Comparison of ENCODE assay signal across 9 cellular contexts in the genomic region with DNA sequence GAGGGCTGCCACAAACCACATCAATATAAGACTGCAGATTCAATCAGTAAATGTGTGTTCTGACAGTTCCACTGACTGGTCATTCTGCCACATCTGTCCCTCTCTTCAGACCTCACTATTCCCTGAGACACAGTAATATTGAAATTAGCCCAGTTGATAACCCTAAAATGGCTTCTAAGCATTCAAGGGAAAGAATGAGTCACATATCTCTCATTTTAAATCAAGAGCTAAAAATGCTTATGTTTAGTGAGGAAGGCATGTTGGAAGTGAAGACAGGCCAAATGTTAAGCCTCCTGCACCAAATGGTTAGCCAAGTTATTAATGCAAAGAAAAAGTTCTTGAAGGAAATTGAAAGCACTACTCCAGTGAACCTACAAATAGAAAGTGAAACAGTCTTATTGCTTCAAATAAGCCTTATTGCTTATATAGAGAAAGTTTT. TPM values are rescaled to one million over a fixed set of nuclear protein-coding genes. Genes with fewer than 3 reads are reported as not detected.
DNase-seq lines count a peak whose midpoint lies in the region; ATAC-seq, FAIRE-seq and TF ChIP-seq lines count a peak whose summit lies in the region.
"Had no signal": no experiment of that assay in that cellular context is flagged by ENCODE, and none has a peak within 500 bp of the region (broad histone marks: within the 10 kb centered on the region; RNA-seq: fewer than 3 reads in every experiment).

No MANE protein-coding gene starts in this region.

- TF ChIP-seq POLR2A in esophagus squamous epithelium (IDR thresholded peaks at IDR 0.05), result no peak
- no peak for TF ChIP-seq POLR2A in thyroid gland (IDR thresholded peaks at IDR 0.05)

- TF ChIP-seq CTCF in esophagus squamous epithelium (IDR thresholded peaks at IDR 0.05), result no peak
- no peak for TF ChIP-seq CTCF in thyroid gland (IDR thresholded peaks at IDR 0.05)

- H3K9me3 ChIP-seq in CD4-positive, alpha-beta memory T cell (ENCODE audit: control insufficient read depth in 1 of 2, low read length in 2 of 2), result no peaks in the 10 kb centered on the region
- H3K9me3 ChIP-seq in esophagus squamous epithelium (no peaks in the 10 kb centered on the region), thyroid gland (no peaks in the 10 kb centered on the region)

- H3K4me1 Mint-ChIP-seq in CD4-positive, alpha-beta memory T cell, result peaks cover 14 to 24% (median 17%) of the 10 kb centered on the region in 4 donors
- H3K4me1 Mint-ChIP-seq in activated naive CD8-positive, alpha-beta T cell treated with anti-CD3 and anti-CD28 coated beads, Interleukin-2, amount 50 U/mL, for 24 hours, result peaks cover 17% of the 10 kb centered on the region

- H3K36me3 Mint-ChIP-seq in CD4-positive, alpha-beta memory T cell, result peaks cover 0 to 2% of the 10 kb centered on the region in 2 donors
- peaks cover 4% of the 10 kb centered on the region for H3K36me3 Mint-ChIP-seq in activated naive CD8-positive, alpha-beta T cell treated with anti-CD3 and anti-CD28 coated beads, Interleukin-2, amount 50 U/mL, for 24 hours (ENCODE audit: low read depth)

- H3K4me1 ChIP-seq in CD4-positive, alpha-beta memory T cell (ENCODE audit: insufficient read depth, low read length), result peaks cover 18% of the 10 kb centered on the region
- H3K4me1 ChIP-seq in esophagus squamous epithelium, result peaks cover 0 to 20% (median 0%) of the 10 kb centered on the region in 3 donors
- H3K4me1 ChIP-seq in thyroid gland, result no peaks in the 10 kb centered on the region

- peaks cover 0 to 5% (median 2%) of the 10 kb centered on the region in 8 donors for H3K9me3 Mint-ChIP-seq in CD4-positive, alpha-beta memory T cell
- H3K9me3 Mint-ChIP-seq in activated naive CD8-positive, alpha-beta T cell treated with anti-CD3 and anti-CD28 coated beads, Interleukin-2, amount 50 U/mL, for 24 hours, result peaks cover 7% of the 10 kb centered on the region

- no peaks in the 10 kb centered on the region for H3K27me3 Mint-ChIP-seq in CD4-positive, alpha-beta memory T cell
- no peaks in the 10 kb centered on the region for H3K27me3 Mint-ChIP-seq in activated naive CD8-positive, alpha-beta T cell treated with anti-CD3 and anti-CD28 coated beads, Interleukin-2, amount 50 U/mL, for 24 hours

- intact Hi-C loops in CD4-positive, alpha-beta memory T cell (cut with micrococcal nuclease), result loop anchor here (2.0 kb wide), 1 partner anchor 25 kb away; a partner anchor contains a TSS
- intact Hi-C loops in esophagus squamous epithelium (cut with DNase I) (no loop called here), thyroid gland (cut with DNase I) (no loop called here)

- ATAC-seq in HG03064 (IDR thresholded peaks at IDR 0.05; ENCODE audit: low read depth, unreplicated experiment), result peak; percentile 70
- peak; percentile 94 for ATAC-seq in activated naive CD8-positive, alpha-beta T cell treated with anti-CD3 and anti-CD28 coated beads, Interleukin-2, amount 50 U/mL, for 24 hours

- POLR2A ChIA-PET in CD4-positive, alpha-beta memory T cell (lab: Charles Lee; ENCODE audit: partially characterized antibody), result interaction anchor here (1.3 kb wide), 1 partner anchor 152 kb away, joined by 3 read pairs; a partner anchor contains a TSS

- DNase-seq in CD4-positive, alpha-beta memory T cell, result peak in 4 of 5 donors; percentile 24 to 36 (median 26)
- DNase-seq in GM19239 (ENCODE audit: insufficient read length, low spot score), result no peak
- no peak for DNase-seq in activated naive CD8-positive, alpha-beta T cell treated with anti-CD3 and anti-CD28 coated beads, Interleukin-2, amount 50 U/mL, for 24 hours
- no peak for DNase-seq in esophagus squamous epithelium (lab: John Stamatoyannopoulos, UW)
- DNase-seq in GDM1 (lab: John Stamatoyannopoulos, UW), result no peak
- no peak for DNase-seq in thyroid gland
- DNase-seq in activated CD8-positive, alpha-beta memory T cell treated with anti-CD3 and anti-CD28 coated beads, Interleukin-2, amount 50 U/mL, for 48 hours, result no peak

- H3K27me3 ChIP-seq in CD4-positive, alpha-beta memory T cell (ENCODE audit: insufficient read depth, low read length), result no peaks in the 10 kb centered on the region
- H3K27me3 ChIP-seq in esophagus squamous epithelium (no peaks in the 10 kb centered on the region), thyroid gland (no peaks in the 10 kb centered on the region)

- H3K4me3 ChIP-seq in CD4-positive, alpha-beta memory T cell (ENCODE audit: low read length in 2 of 2), result peak overlapping the region in 1 of 2 donors; percentile 3
- no peak overlapping the region for H3K4me3 ChIP-seq in esophagus squamous epithelium
- no peak overlapping the region for H3K4me3 ChIP-seq in thyroid gland (replicated peaks in 1 of 3)

- H3K27ac Mint-ChIP-seq in CD4-positive, alpha-beta memory T cell, result peak overlapping the region; percentile 33 to 83 (median 65)
- H3K27ac Mint-ChIP-seq in activated naive CD8-positive, alpha-beta T cell treated with anti-CD3 and anti-CD28 coated beads, Interleukin-2, amount 50 U/mL, for 24 hours, result peak overlapping the region; percentile 62

- H3K36me3 ChIP-seq in CD4-positive, alpha-beta memory T cell (ENCODE audit: insufficient read depth, low read length), result no peaks in the 10 kb centered on the region
- H3K36me3 ChIP-seq in esophagus squamous epithelium (no peaks in the 10 kb centered on the region), thyroid gland (no peaks in the 10 kb centered on the region)

- peak; percentile 65 for FAIRE-seq in GM19239 (lab: Jason Lieb, UNC)
- FAIRE-seq: keratinocyte had no signal

- H3K27ac ChIP-seq in CD4-positive, alpha-beta memory T cell (ENCODE audit: low read depth, low read length), result peak overlapping the region; percentile 38
- H3K27ac ChIP-seq in esophagus squamous epithelium, result no peak overlapping the region
- no peak overlapping the region for H3K27ac ChIP-seq in thyroid gland

- H3K4me3 Mint-ChIP-seq in CD4-positive, alpha-beta memory T cell, result peak overlapping the region; percentile 67 to 82 (median 78)
- peak overlapping the region; percentile 48 for H3K4me3 Mint-ChIP-seq in activated naive CD8-positive, alpha-beta T cell treated with anti-CD3 and anti-CD28 coated beads, Interleukin-2, amount 50 U/mL, for 24 hours

- CTCF ChIA-PET in CD4-positive, alpha-beta memory T cell (lab: Charles Lee; ENCODE audit: partially characterized antibody), result interaction anchor here (2.3 kb wide), 1 partner anchor 24 kb away, joined by 8 read pairs; a partner anchor contains a TSS

RNA-seq across cellular contexts. Expression of a gene that starts 24.5 kb away (rescaled TPM):
- total RNA-seq in CD4-positive, alpha-beta memory T cell, result 10 to 100 TPM; 19.1 to 19.9 TPM
- polyA plus RNA-seq in CD4-positive, alpha-beta memory T cell, result 1 to 10 TPM; 3.4 to 7.8 TPM
- total RNA-seq in esophagus squamous epithelium (10 to 100 TPM; 19.7 to 56.1 (median 29.4) TPM), thyroid gland (100 to 1,000 TPM in 1 of 4 donors, 10 to 100 TPM in 3; 17.5 to 149 (median 33.1) TPM)

Comparison
In these comparisons a context has a peak if more than half of its experiments do, and no peak if none do; other contexts are left out.
1. DNase-seq: peak in CD4-positive, alpha-beta memory T cell (4 of 5); none in GM19239 (single experiment), activated naive CD8-positive, alpha-beta T cell treated with anti-CD3 and anti-CD28 coated beads, Interleukin-2, amount 50 U/mL, for 24 hours (single experiment), esophagus squamous epithelium (single experiment), GDM1 (single experiment), thyroid gland (0 of 2) and activated CD8-positive, alpha-beta memory T cell treated with anti-CD3 and anti-CD28 coated beads, Interleukin-2, amount 50 U/mL, for 48 hours (single experiment).